ENCODE assay signal across 8 cellular contexts in the genomic region with DNA sequence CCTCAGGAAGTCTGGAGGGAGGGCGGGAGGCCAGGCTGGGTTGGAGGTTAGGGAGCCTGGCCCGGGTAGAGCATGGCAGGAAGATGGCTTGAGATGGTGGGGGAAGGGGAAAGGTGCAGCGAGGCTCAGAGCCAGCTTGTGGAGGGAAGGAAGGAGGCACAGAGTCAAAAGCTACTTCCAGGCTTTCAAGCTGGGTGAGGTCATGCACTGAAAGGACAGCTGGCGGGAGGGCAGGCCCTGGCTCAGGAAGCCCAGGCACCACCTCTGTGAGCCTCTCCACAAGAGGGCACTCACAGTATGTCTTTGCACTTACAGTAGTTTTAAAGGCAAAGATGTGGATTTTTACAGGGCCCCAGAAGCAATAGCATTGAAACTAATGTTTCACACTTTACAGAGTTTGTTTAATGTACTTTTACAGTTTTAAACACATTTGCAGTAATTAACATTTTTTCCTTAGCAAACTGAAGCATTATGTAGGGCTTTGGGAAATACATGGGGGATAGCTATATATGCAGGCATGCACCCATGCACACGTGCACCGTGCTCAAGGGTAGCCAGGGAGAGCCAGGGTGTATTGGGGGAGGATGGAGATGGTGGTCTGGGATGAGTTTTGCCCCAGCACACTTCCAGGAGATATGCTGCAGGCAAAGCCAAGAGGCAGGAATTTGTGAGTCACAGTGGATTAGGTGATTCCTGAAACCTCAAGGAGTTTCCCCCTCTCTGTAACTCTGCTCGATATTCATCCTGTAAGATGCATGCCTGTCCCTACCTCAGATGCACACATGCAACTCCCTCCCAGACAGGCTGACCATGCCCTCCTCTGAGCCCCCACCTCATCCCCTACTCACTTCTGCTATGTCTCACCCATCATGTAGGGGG. TPM values are rescaled to one million over a fixed set of nuclear protein-coding genes. Genes with fewer than 3 reads are reported as not detected.
A peak's percentile ranks its signal among the peaks of the same experiment; 100 is the strongest.
DNase-seq lines count a peak whose midpoint lies in the region; ATAC-seq, FAIRE-seq and TF ChIP-seq lines count a peak whose summit lies in the region.

No MANE protein-coding gene starts in this region.

- peak overlapping the region; percentile 22 for H4K5ac ChIP-seq in H1 (ENCODE audit: insufficient read length, low read depth, low read length)

- H3K4me2 ChIP-seq in GM23338 = no peak overlapping the region
- no peak overlapping the region for H3K4me2 ChIP-seq in H1 (ENCODE audit: insufficient read depth in 1 of 2, low read depth in 2 of 2, low read length in 2 of 2)

- no peak for DNase-seq in BJ (ENCODE audit: low read depth)
- peak; percentile 93 for DNase-seq in GM23338 (ENCODE audit: low spot score)
- DNase-seq in NCI-H69 (lab: John Stamatoyannopoulos, UW) = peak; percentile 75
- DNase-seq in activated CD4-positive, alpha-beta memory T cell treated with anti-CD3 and anti-CD28 coated beads for 36 hours = peak; percentile 76
- DNase-seq in H1 (ENCODE audit: low read depth in 1 of 2, low spot score in 2 of 2) = peak; percentile 67 to 73
- DNase-seq in memory B cell (ENCODE audit: low spot score in 2 of 2) = peak; percentile 42 to 44
- peak; percentile 88 for DNase-seq in stomach

- H2AK5ac ChIP-seq in H1 (ENCODE audit: low read depth, low read length) = no peak overlapping the region

- peak overlapping the region; percentile 68 for H2BK5ac ChIP-seq in H1 (ENCODE audit: low read depth, low read length)

- CTCF ChIA-PET in BJ (lab: Yijun Ruan, JAX) (interaction anchor here (0.7 to 11.9 kb wide), 23 partner anchors 12 to 463 kb away, joined by 3 to 168 read pairs (median 4); a partner anchor contains a TSS), H1 (lab: Charles Lee; ENCODE audit: partially characterized antibody) (interaction anchor here (0.5 to 32.4 kb wide), 20 partner anchors 13 to 402 kb away, joined by 3 to 907 read pairs (median 4); a partner anchor contains a TSS)
- CTCF ChIA-PET in activated CD4-positive, alpha-beta memory T cell treated with anti-CD3 and anti-CD28 coated beads for 36 hours (lab: Charles Lee) = interaction anchor here (0.5 to 15.3 kb wide), 28 partner anchors 10 to 288 kb away, joined by 3 to 245 read pairs (median 5); a partner anchor contains a TSS

- peak; percentile 91 for ATAC-seq in GM23338
- peak; percentile 94 for ATAC-seq in memory B cell (ENCODE audit: low read depth)
- no peak for ATAC-seq in GM19452 (IDR thresholded peaks at IDR 0.05; ENCODE audit: unreplicated experiment)

- H2BK15ac ChIP-seq in H1 (ENCODE audit: low read length) = peak overlapping the region; percentile 82

- peak; percentile 62 for FAIRE-seq in H1 (lab: Jason Lieb, UNC)

- H3F3A ChIP-seq in GM23338 (replicated peaks; ENCODE audit: low read depth) = peaks cover 9% of the 10 kb centered on the region; the same call in 1 of the 2 replicates

- no peak overlapping the region for H3K27ac ChIP-seq in GM23338 (ENCODE audit: low read depth)
- H3K27ac ChIP-seq in H1 (ENCODE audit: low read depth, low read length) = no peak overlapping the region
- H3K27ac ChIP-seq in stomach = peak overlapping the region; percentile 33 to 81 (median 54)

- H3K4ac ChIP-seq in H1 (replicated peaks; ENCODE audit: insufficient read length, low read depth, low read length) = peak overlapping the region; percentile 83

- TF ChIP-seq POLR2A in H1 (IDR thresholded peaks at IDR 0.05; ENCODE audit: control extremely low read depth in 1 of 2, low read depth in 2 of 2, low read length in 2 of 2) = no peak
- TF ChIP-seq POLR2A in stomach (IDR thresholded peaks at IDR 0.05) = no peak

- no peaks in the 10 kb centered on the region for H3K9me2 ChIP-seq in GM23338 (ENCODE audit: insufficient read depth)

- H3K14ac ChIP-seq in H1 (ENCODE audit: insufficient read length) = no peak overlapping the region

- H3K36me3 ChIP-seq in BJ (ENCODE audit: control insufficient read depth, insufficient read depth, low read length) = no peaks in the 10 kb centered on the region
- H3K36me3 ChIP-seq in GM23338 (ENCODE audit: insufficient read depth) = no peaks in the 10 kb centered on the region
- no peaks in the 10 kb centered on the region for H3K36me3 ChIP-seq in H1 (ENCODE audit: control insufficient read depth in 2 of 4, insufficient read depth in 4 of 4, low read length in 3 of 4)
- H3K36me3 ChIP-seq in stomach = no peaks in the 10 kb centered on the region

- peak overlapping the region; percentile 81; the same call in 1 of the 2 replicates for H2BK12ac ChIP-seq in H1 (ENCODE audit: low read depth, low read length)

- H2AFZ ChIP-seq in GM23338 = no peak overlapping the region
- no peak overlapping the region for H2AFZ ChIP-seq in H1 (ENCODE audit: low read length)

- H3K9ac ChIP-seq in H1 (replicated peaks in 1 of 4; ENCODE audit: extremely low read depth in 1 of 4, low read depth in 3 of 4, low read length in 3 of 4) = no peak overlapping the region

- H3K9me3 ChIP-seq in H1 (ENCODE audit: insufficient read depth in 2 of 2, low read depth in 1 of 2, low read length in 1 of 2) (no peaks in the 10 kb centered on the region), stomach (no peaks in the 10 kb centered on the region)

- H3K4me3 ChIP-seq in BJ (ENCODE audit: low read depth, low read length) (no peak overlapping the region), GM23338 (no peak overlapping the region), H1 (ENCODE audit: extremely low read depth in 1 of 4, insufficient read depth in 2 of 4, low read depth in 3 of 4, low read length in 4 of 4) (no peak overlapping the region), stomach (no peak overlapping the region)

- H3K23ac ChIP-seq in H1 (ENCODE audit: insufficient read length) = no peak overlapping the region

- no peak overlapping the region for H3K18ac ChIP-seq in H1 (ENCODE audit: extremely low read depth, low read length)

- H3K79me2 ChIP-seq in GM23338 (replicated peaks; ENCODE audit: insufficient read depth) = no peaks in the 10 kb centered on the region
- H3K79me2 ChIP-seq in H1 (ENCODE audit: control insufficient read depth in 1 of 2, insufficient read depth in 2 of 2, low read length in 2 of 2) = no peaks in the 10 kb centered on the region

- H3K27me3 Mint-ChIP-seq in GM23338 (ENCODE audit: insufficient read depth, low read depth, poor library complexity) (peaks cover 23% of the 10 kb centered on the region), memory B cell (peaks cover 2% of the 10 kb centered on the region)
- no peaks in the 10 kb centered on the region for H3K27me3 Mint-ChIP-seq in activated CD4-positive, alpha-beta memory T cell treated with anti-CD3 and anti-CD28 coated beads for 36 hours

- 65% methylated on average over 7 of the region's 7 CpGs; no CpG with 5 or more reads in 1 of the 2 experiments for WGBS in H1 (ENCODE audit: extremely low coverage in 1 of 2, insufficient coverage in 1 of 2, insufficient read length in 1 of 2, insufficient replicate concordance in 2 of 2, low coverage in 1 of 2, low lambda C conversion rate in 2 of 2, missing lambda C conversion rate in 1 of 2), 2 experiments
- 38 to 52% (median 47%) methylated on average over 7 of the region's 7 CpGs for WGBS in stomach, 5 donors

- peak overlapping the region; percentile 55 for H2BK20ac ChIP-seq in H1 (ENCODE audit: low read length)

- H4K8ac ChIP-seq in H1 (ENCODE audit: extremely low read depth, insufficient read depth, low read length) = no peak overlapping the region; the same call in 1 of the 2 replicates

- TF ChIP-seq RAD21 in H1 (IDR thresholded peaks at IDR 0.05 in 1 of 2, conservative IDR thresholded peaks at IDR 0.05 in 1 of 2; ENCODE audit: low read depth in 2 of 2, low read length in 2 of 2) = peak; percentile 70 to 76

- H3K36me3 Mint-ChIP-seq in GM23338 (ENCODE audit: low read depth) (no peaks in the 10 kb centered on the region; the same call in 2 of the 3 replicates), memory B cell (no peaks in the 10 kb centered on the region)
- no peaks in the 10 kb centered on the region for H3K36me3 Mint-ChIP-seq in activated CD4-positive, alpha-beta memory T cell treated with anti-CD3 and anti-CD28 coated beads for 36 hours

- H4K20me1 ChIP-seq in GM23338 (replicated peaks; ENCODE audit: insufficient read depth) (no peaks in the 10 kb centered on the region), H1 (replicated peaks in 1 of 2; ENCODE audit: control insufficient read depth in 1 of 2, insufficient read depth in 2 of 2, low read length in 2 of 2) (no peaks in the 10 kb centered on the region)

- no peak overlapping the region; the same call in 2 of the 3 replicates for H3K4me3 Mint-ChIP-seq in GM23338
- H3K4me3 Mint-ChIP-seq in activated CD4-positive, alpha-beta memory T cell treated with anti-CD3 and anti-CD28 coated beads for 36 hours = no peak overlapping the region
- no peak overlapping the region for H3K4me3 Mint-ChIP-seq in memory B cell

- no peaks in the 10 kb centered on the region; the same call in 1 of the 2 replicates for H3K79me1 ChIP-seq in H1 (ENCODE audit: low read depth, low read length)

- POLR2A ChIA-PET in BJ (lab: Charles Lee) (no interaction called here), H1 (lab: Charles Lee; ENCODE audit: partially characterized antibody) (interaction anchor here (0.9 to 3.1 kb wide), 10 partner anchors 9 to 109 kb away, joined by 3 to 11 read pairs (median 5); a partner anchor contains a TSS)
- POLR2A ChIA-PET in activated CD4-positive, alpha-beta memory T cell treated with anti-CD3 and anti-CD28 coated beads for 36 hours (lab: Charles Lee) = interaction anchor here (0.9 to 1.5 kb wide), 2 partner anchors 40 to 41 kb away, joined by 3 to 4 read pairs; no protein-coding TSS in a partner anchor

- no peaks in the 10 kb centered on the region; the same call in 1 of the 2 replicates for H3K23me2 ChIP-seq in H1 (ENCODE audit: low read depth, low read length)

- intact Hi-C loops in activated CD4-positive, alpha-beta memory T cell treated with anti-CD3 and anti-CD28 coated beads for 36 hours (cut with micrococcal nuclease) = loop anchor here (1.0 to 2.0 kb wide), 2 partner anchors 16 to 40 kb away; no protein-coding TSS in a partner anchor
- intact Hi-C loops in stomach (cut with DNase I; ENCODE audit: low total_unique reads) = no loop called here

- TF ChIP-seq CTCF in BJ (IDR thresholded peaks at IDR 0.05; ENCODE audit: insufficient read depth, low read depth, low read length) = peak; percentile 83
- TF ChIP-seq CTCF in GM23338 (conservative IDR thresholded peaks at IDR 0.05; ENCODE audit: low read depth in 2 of 2) = peak; percentile 80 to 86
- TF ChIP-seq CTCF in H1 (IDR thresholded peaks at IDR 0.05; ENCODE audit: control extremely low read depth in 1 of 3, insufficient read depth in 1 of 3, low read depth in 1 of 3, low read length in 3 of 3) = peak; percentile 76 to 86 (median 79)
- peak in 5 of 7 experiments; percentile 56 to 82 (median 74) for TF ChIP-seq CTCF in stomach (IDR thresholded peaks at IDR 0.05)

- H3K56ac ChIP-seq in H1 (replicated peaks; ENCODE audit: insufficient read length, low read depth, low read length) = no peak overlapping the region

- peaks cover 8% of the 10 kb centered on the region; the same call in 1 of the 2 replicates for H3K4me1 ChIP-seq in GM23338 (ENCODE audit: insufficient read depth)
- peaks cover 4 to 15% (median 5%) of the 10 kb centered on the region in 4 experiments; a peak in 6 of 7 replicates for H3K4me1 ChIP-seq in H1 (replicated peaks in 1 of 4; ENCODE audit: control insufficient read depth in 3 of 4, insufficient read depth in 4 of 4, low read length in 3 of 4)
- peaks cover 21 to 44% (median 38%) of the 10 kb centered on the region in 4 donors for H3K4me1 ChIP-seq in stomach

- peaks cover 47% of the 10 kb centered on the region for H3K4me1 Mint-ChIP-seq in GM23338
- H3K4me1 Mint-ChIP-seq in activated CD4-positive, alpha-beta memory T cell treated with anti-CD3 and anti-CD28 coated beads for 36 hours (ENCODE audit: low read depth) = peaks cover 8% of the 10 kb centered on the region
- H3K4me1 Mint-ChIP-seq in memory B cell = peaks cover 8% of the 10 kb centered on the region

- no peaks in the 10 kb centered on the region; the same call in 2 of the 3 replicates for H3K9me3 Mint-ChIP-seq in GM23338
- no peaks in the 10 kb centered on the region for H3K9me3 Mint-ChIP-seq in activated CD4-positive, alpha-beta memory T cell treated with anti-CD3 and anti-CD28 coated beads for 36 hours
- H3K9me3 Mint-ChIP-seq in memory B cell = no peaks in the 10 kb centered on the region

- H2BK120ac ChIP-seq in H1 (replicated peaks; ENCODE audit: low read depth, low read length) = no peak overlapping the region

- H4K91ac ChIP-seq in H1 (replicated peaks; ENCODE audit: insufficient read length, low read length) = no peak overlapping the region

- no peaks in the 10 kb centered on the region; the same call in 1 of the 2 replicates for H3K27me3 ChIP-seq in BJ (ENCODE audit: control insufficient read depth, insufficient read depth, low read length)
- H3K27me3 ChIP-seq in GM23338 (ENCODE audit: insufficient read depth) = peaks cover 4% of the 10 kb centered on the region; the same call in 1 of the 2 replicates
- H3K27me3 ChIP-seq in H1 (replicated peaks in 1 of 4; ENCODE audit: control insufficient read depth in 3 of 4, extremely low read depth in 1 of 4, insufficient read depth in 3 of 4, low read length in 3 of 4) = no peaks in the 10 kb centered on the region; a peak in 2 of 7 replicates
- no peaks in the 10 kb centered on the region for H3K27me3 ChIP-seq in stomach

- no peak overlapping the region for H3K27ac Mint-ChIP-seq in GM23338
- no peak overlapping the region for H3K27ac Mint-ChIP-seq in activated CD4-positive, alpha-beta memory T cell treated with anti-CD3 and anti-CD28 coated beads for 36 hours
- no peak overlapping the region for H3K27ac Mint-ChIP-seq in memory B cell

- TF ChIP-seq EP300 in H1 (IDR thresholded peaks at IDR 0.05; ENCODE audit: borderline replicate concordance in 1 of 2, low read depth in 2 of 2, low read length in 2 of 2) (no peak), stomach (IDR thresholded peaks at IDR 0.05) (no peak)

RNA-seq across cellular contexts. Expression of a gene that starts 6.1 kb away (rescaled TPM):
- polyA plus RNA-seq in BJ (2011; rRNA removed) (55.1 and 88.8 TPM in 2 replicates), GM23338 (2016; fragmentation: Nextera tagmentation; extraction: Ambion mirVana) (24.2 and 25.9 TPM in 2 replicates), H1 (2011; rRNA removed) (37.6 and 51.2 TPM in 2 replicates), stomach (100 to 1,000 TPM; 149 to 267 (median 159) TPM)
- polyA minus RNA-seq in BJ (2011; rRNA and poly(A)+ RNA removed) = 51.8 and 148 TPM in 2 replicates
- total RNA-seq in GM23338 (2014; rRNA removed; shearing (Covaris generic)) = 25.9 and 31.1 TPM in 2 replicates
- 10 to 100 TPM; 54.3 to 60.5 TPM for total RNA-seq in activated CD4-positive, alpha-beta memory T cell treated with anti-CD3 and anti-CD28 coated beads for 36 hours
- total RNA-seq in H1 (2021; fragmentation: NEBNext Ultra II Directional; extraction: Animal tissue kit (Norgen Biotek cat#: 25700)) = 32.2 and 32.9 TPM in 2 replicates
- polyA plus RNA-seq in H1 (2011; cell fraction: cytosol; rRNA removed) = 30.7 TPM
- 105 TPM for polyA plus RNA-seq in H1 (2011; cell fraction: nucleus; rRNA removed)
- polyA plus RNA-seq in H1 (2012, experiment 1 of 2) = 19.9 to 42.2 TPM (median 37.8 TPM) in 4 replicates
- 40.9 TPM for polyA plus RNA-seq in H1 (2012, experiment 2 of 2)
- 29.2 TPM for polyA plus RNA-seq in H1 (2013, experiment 1 of 2)
- polyA plus RNA-seq in H1 (2013, experiment 2 of 2) = 29.2 TPM
- 40.1 and 41.1 TPM in 2 replicates for polyA minus RNA-seq in H1 (2011; rRNA and poly(A)+ RNA removed)
- 45.4 TPM for polyA minus RNA-seq in H1 (2011; cell fraction: cytosol; rRNA and poly(A)+ RNA removed)
- polyA minus RNA-seq in H1 (2011; cell fraction: nucleus; rRNA and poly(A)+ RNA removed) = 30.4 TPM
- total RNA-seq in stomach = 100 to 1,000 TPM in 4 of 5 donors, 10 to 100 TPM in 1; 56.2 to 335 (median 126) TPM

RNA-seq across cellular contexts. Expression of a gene that starts 11.4 kb away (rescaled TPM):
- polyA plus RNA-seq in BJ (2011; rRNA removed) (not detected in 2 replicates), GM23338 (2016; fragmentation: Nextera tagmentation; extraction: Ambion mirVana) (not detected in 2 replicates), H1 (2011; rRNA removed) (0.03 TPM in 1 of 2 replicates, not detected in the other), stomach (under 1 TPM in 1 of 3 donors, not detected in 2; 0.13 TPM)
- polyA minus RNA-seq in BJ (2011; rRNA and poly(A)+ RNA removed) = not detected in 2 replicates
- total RNA-seq in GM23338 (2014; rRNA removed; shearing (Covaris generic)) = not detected in 2 replicates
- total RNA-seq in activated CD4-positive, alpha-beta memory T cell treated with anti-CD3 and anti-CD28 coated beads for 36 hours = under 1 TPM in 1 of 2 experiments, not detected in 1; 0.14 TPM
- total RNA-seq in H1 (2021; fragmentation: NEBNext Ultra II Directional; extraction: Animal tissue kit (Norgen Biotek cat#: 25700)) = not detected in 2 replicates
- not detected for polyA plus RNA-seq in H1 (2011; cell fraction: cytosol; rRNA removed)
- polyA plus RNA-seq in H1 (2011; cell fraction: nucleus; rRNA removed) = 0.24 TPM
- 0.08 TPM in 1 of 4 replicates, not detected in the others for polyA plus RNA-seq in H1 (2012, experiment 1 of 2)
- not detected for polyA plus RNA-seq in H1 (2012, experiment 2 of 2)
- polyA plus RNA-seq in H1 (2013, experiment 1 of 2) = 0.06 TPM
- polyA plus RNA-seq in H1 (2013, experiment 2 of 2) = not detected
- polyA minus RNA-seq in H1 (2011; rRNA and poly(A)+ RNA removed) = not detected in 2 replicates
- not detected for polyA minus RNA-seq in H1 (2011; cell fraction: cytosol; rRNA and poly(A)+ RNA removed)
- not detected for polyA minus RNA-seq in H1 (2011; cell fraction: nucleus; rRNA and poly(A)+ RNA removed)
- under 1 TPM in 2 of 5 donors, not detected in 3; 0.18 to 0.89 TPM for total RNA-seq in stomach

RNA-seq across cellular contexts. Expression of a gene that starts 11.5 kb away (rescaled TPM):
- polyA plus RNA-seq in BJ (2011; rRNA removed) = 0.17 and 0.38 TPM in 2 replicates
- polyA minus RNA-seq in BJ (2011; rRNA and poly(A)+ RNA removed) = 0.28 TPM in 1 of 2 replicates, not detected in the other
- not detected in 2 replicates for total RNA-seq in GM23338 (2014; rRNA removed; shearing (Covaris generic))
- 0.28 and 0.78 TPM in 2 replicates for polyA plus RNA-seq in GM23338 (2016; fragmentation: Nextera tagmentation; extraction: Ambion mirVana)
- 1 to 10 TPM; 1.1 to 1.3 TPM for total RNA-seq in activated CD4-positive, alpha-beta memory T cell treated with anti-CD3 and anti-CD28 coated beads for 36 hours
- total RNA-seq in H1 (2021; fragmentation: NEBNext Ultra II Directional; extraction: Animal tissue kit (Norgen Biotek cat#: 25700)) = 0.43 TPM in 1 of 2 replicates, not detected in the other
- polyA plus RNA-seq in H1 (2011; rRNA removed) = 1.7 and 2.1 TPM in 2 replicates
- 1.9 TPM for polyA plus RNA-seq in H1 (2011; cell fraction: cytosol; rRNA removed)
- polyA plus RNA-seq in H1 (2011; cell fraction: nucleus; rRNA removed) = 10.2 TPM
- polyA plus RNA-seq in H1 (2012, experiment 1 of 2) = 0.26 to 1.0 TPM (median 0.74 TPM) in 4 replicates
- polyA plus RNA-seq in H1 (2012, experiment 2 of 2) = 0.13 TPM
- polyA plus RNA-seq in H1 (2013, experiment 1 of 2) = 0.53 TPM
- polyA plus RNA-seq in H1 (2013, experiment 2 of 2) = 0.26 TPM
- 0.07 and 1.6 TPM in 2 replicates for polyA minus RNA-seq in H1 (2011; rRNA and poly(A)+ RNA removed)
- not detected for polyA minus RNA-seq in H1 (2011; cell fraction: cytosol; rRNA and poly(A)+ RNA removed)
- 0.30 TPM for polyA minus RNA-seq in H1 (2011; cell fraction: nucleus; rRNA and poly(A)+ RNA removed)
- total RNA-seq in stomach = 100 to 1,000 TPM in 1 of 5 donors, not detected in 4; 158 TPM
- 1 to 10 TPM; 1.6 to 6.6 (median 6.1) TPM for polyA plus RNA-seq in stomach

RNA-seq across cellular contexts. Expression of a gene that starts 18.5 kb away (rescaled TPM):
- polyA plus RNA-seq in BJ (2011; rRNA removed) = 6.6 and 12.4 TPM in 2 replicates
- 3.9 and 4.4 TPM in 2 replicates for polyA minus RNA-seq in BJ (2011; rRNA and poly(A)+ RNA removed)
- total RNA-seq in GM23338 (2014; rRNA removed; shearing (Covaris generic)) = 22.9 and 25.0 TPM in 2 replicates
- 11.1 and 16.4 TPM in 2 replicates for polyA plus RNA-seq in GM23338 (2016; fragmentation: Nextera tagmentation; extraction: Ambion mirVana)
- total RNA-seq in activated CD4-positive, alpha-beta memory T cell treated with anti-CD3 and anti-CD28 coated beads for 36 hours = 1 to 10 TPM; 5.0 to 6.1 TPM
- total RNA-seq in H1 (2021; fragmentation: NEBNext Ultra II Directional; extraction: Animal tissue kit (Norgen Biotek cat#: 25700)) = 18.5 and 21.9 TPM in 2 replicates
- 23.2 and 23.9 TPM in 2 replicates for polyA plus RNA-seq in H1 (2011; rRNA removed)
- polyA plus RNA-seq in H1 (2011; cell fraction: cytosol; rRNA removed) = 21.9 TPM
- polyA plus RNA-seq in H1 (2011; cell fraction: nucleus; rRNA removed) = 30.6 TPM
- polyA plus RNA-seq in H1 (2012, experiment 1 of 2) = 19.2 to 24.8 TPM (median 23.5 TPM) in 4 replicates
- polyA plus RNA-seq in H1 (2012, experiment 2 of 2) = 37.0 TPM
- 27.7 TPM for polyA plus RNA-seq in H1 (2013, experiment 1 of 2)
- polyA plus RNA-seq in H1 (2013, experiment 2 of 2) = 31.5 TPM
- polyA minus RNA-seq in H1 (2011; rRNA and poly(A)+ RNA removed) = 13.4 and 16.4 TPM in 2 replicates
- 10.6 TPM for polyA minus RNA-seq in H1 (2011; cell fraction: cytosol; rRNA and poly(A)+ RNA removed)
- 8.8 TPM for polyA minus RNA-seq in H1 (2011; cell fraction: nucleus; rRNA and poly(A)+ RNA removed)
- total RNA-seq in stomach = 1 to 10 TPM in 3 of 5 donors, not detected in 2; 3.5 to 9.9 (median 5.8) TPM
- polyA plus RNA-seq in stomach = 10 to 100 TPM in 1 of 3 donors, 1 to 10 TPM in 2; 4.3 to 13.2 (median 6.7) TPM

RNA-seq across cellular contexts. Expression of a gene that starts 33.6 kb away (rescaled TPM):
- polyA plus RNA-seq in BJ (2011; rRNA removed) (1.4 and 1.8 TPM in 2 replicates), GM23338 (2016; fragmentation: Nextera tagmentation; extraction: Ambion mirVana) (10.3 and 13.5 TPM in 2 replicates), H1 (2011; rRNA removed) (13.8 and 18.7 TPM in 2 replicates), stomach (1 to 10 TPM in 2 of 3 donors, under 1 TPM in 1; 0.76 to 4.9 (median 1.5) TPM)
- polyA minus RNA-seq in BJ (2011; rRNA and poly(A)+ RNA removed) = 0.47 and 1.2 TPM in 2 replicates
- 13.6 and 14.5 TPM in 2 replicates for total RNA-seq in GM23338 (2014; rRNA removed; shearing (Covaris generic))
- 1 to 10 TPM; 2.4 to 2.6 TPM for total RNA-seq in activated CD4-positive, alpha-beta memory T cell treated with anti-CD3 and anti-CD28 coated beads for 36 hours
- total RNA-seq in H1 (2021; fragmentation: NEBNext Ultra II Directional; extraction: Animal tissue kit (Norgen Biotek cat#: 25700)) = 10.8 and 11.6 TPM in 2 replicates
- 9.6 TPM for polyA plus RNA-seq in H1 (2011; cell fraction: cytosol; rRNA removed)
- polyA plus RNA-seq in H1 (2011; cell fraction: nucleus; rRNA removed) = 14.5 TPM
- 7.9 to 16.6 TPM (median 13.5 TPM) in 4 replicates for polyA plus RNA-seq in H1 (2012, experiment 1 of 2)
- polyA plus RNA-seq in H1 (2012, experiment 2 of 2) = 13.4 TPM
- polyA plus RNA-seq in H1 (2013, experiment 1 of 2) = 11.6 TPM
- polyA plus RNA-seq in H1 (2013, experiment 2 of 2) = 10.9 TPM
- 5.2 and 7.7 TPM in 2 replicates for polyA minus RNA-seq in H1 (2011; rRNA and poly(A)+ RNA removed)
- polyA minus RNA-seq in H1 (2011; cell fraction: cytosol; rRNA and poly(A)+ RNA removed) = 2.1 TPM
- 5.4 TPM for polyA minus RNA-seq in H1 (2011; cell fraction: nucleus; rRNA and poly(A)+ RNA removed)
- total RNA-seq in stomach = not detected

Comparison
In these comparisons a context has a peak if more than half of its experiments do, and no peak if none do; other contexts are left out.
1. H3K27ac ChIP-seq: peak in stomach (5 of 5); none in GM23338 (single experiment) and H1 (single experiment).
2. Peak in every context shown above with its lines, with median percentiles within 50 percentile points of each other: CTCF ChIP-seq.